In genomic region chr7:70484255-70484654, GRCh38 we compare ENCODE assay signal across 13 cellular contexts.
DNase-seq lines count a peak whose midpoint lies in the region; ATAC-seq lines count a peak whose summit lies in the region.
"Had no signal": no experiment of that assay in that cellular context is flagged by ENCODE, and none has a peak within 500 bp of the region (broad histone marks: within the 10 kb centered on the region; RNA-seq: fewer than 3 reads in every experiment).

No MANE protein-coding gene starts in this region.

- ATAC-seq in stimulated activated naive CD8-positive, alpha-beta T cell treated with anti-CD3 and anti-CD28 coated beads, Interleukin-15, amount 100 ng/mL, for 72 hours = no peak
- ATAC-seq in GM18909 (IDR thresholded peaks at IDR 0.05; ENCODE audit: poor library complexity, unreplicated experiment) = no peak

- DNase-seq in ELF-1 (ENCODE audit: low read depth, low spot score) = peak; percentile 11
- DNase-seq in M059J (ENCODE audit: low read depth) = peak; percentile 34
- DNase-seq in NCI-H2227 (lab: John Stamatoyannopoulos, UW; ENCODE audit: unreplicated experiment) = peak; percentile 55
- peak; percentile 23 for DNase-seq in astrocyte of the hippocampus (ENCODE audit: low read depth, low spot score)
- DNase-seq in globus pallidus (ENCODE audit: low spot score) = no peak
- no peak for DNase-seq in stimulated activated naive CD8-positive, alpha-beta T cell treated with anti-CD3 and anti-CD28 coated beads, Interleukin-15, amount 100 ng/mL, for 72 hours
- DNase-seq in hepatic stellate cell (ENCODE audit: low spot score) = no peak
- DNase-seq: ACHN; CD4-positive, CD25-positive, alpha-beta regulatory T cell; DMS53; HCEC 1CT; IMR-90 had no signal

- no peak overlapping the region for H3K4me3 Mint-ChIP-seq in stimulated activated naive CD8-positive, alpha-beta T cell treated with anti-CD3 and anti-CD28 coated beads, Interleukin-15, amount 100 ng/mL, for 72 hours
- H3K4me3 Mint-ChIP-seq: CD4-positive, CD25-positive, alpha-beta regulatory T cell had no signal

- H3K9me3 Mint-ChIP-seq in stimulated activated naive CD8-positive, alpha-beta T cell treated with anti-CD3 and anti-CD28 coated beads, Interleukin-15, amount 100 ng/mL, for 72 hours = no peaks in the 10 kb centered on the region

- no peaks in the 10 kb centered on the region for H3K4me1 Mint-ChIP-seq in stimulated activated naive CD8-positive, alpha-beta T cell treated with anti-CD3 and anti-CD28 coated beads, Interleukin-15, amount 100 ng/mL, for 72 hours

- H3K27me3 Mint-ChIP-seq in stimulated activated naive CD8-positive, alpha-beta T cell treated with anti-CD3 and anti-CD28 coated beads, Interleukin-15, amount 100 ng/mL, for 72 hours = no peaks in the 10 kb centered on the region
- H3K27me3 Mint-ChIP-seq: CD4-positive, CD25-positive, alpha-beta regulatory T cell had no signal

- H3K27ac Mint-ChIP-seq in stimulated activated naive CD8-positive, alpha-beta T cell treated with anti-CD3 and anti-CD28 coated beads, Interleukin-15, amount 100 ng/mL, for 72 hours = no peak overlapping the region
- H3K27ac Mint-ChIP-seq: CD4-positive, CD25-positive, alpha-beta regulatory T cell had no signal

Comparison
In these comparisons a context has a peak if more than half of its experiments do, and no peak if none do; other contexts are left out.
1. DNase-seq: peak in ELF-1 (single experiment), M059J (single experiment), NCI-H2227 (single experiment) and astrocyte of the hippocampus (single experiment); none in globus pallidus (single experiment), stimulated activated naive CD8-positive, alpha-beta T cell treated with anti-CD3 and anti-CD28 coated beads, Interleukin-15, amount 100 ng/mL, for 72 hours (0 of 2) and hepatic stellate cell (single experiment).